ENCODE assay signal across 1 cellular context in genomic region chr11:75319035-75319877, GRCh38.
TF ChIP-seq lines count a peak whose summit lies in the region.

No MANE protein-coding gene starts in this region.

TF ChIP-seq in H1, 55 proteins besides CTCF, POLR2A, EP300 and RAD21:
- TF ChIP-seq BRCA1 (IDR thresholded peaks at IDR 0.05; ENCODE audit: low read depth, low read length) (no peak), MAX (IDR thresholded peaks at IDR 0.05) (no peak), USF2 (IDR thresholded peaks at IDR 0.05; ENCODE audit: low read length) (no peak), CREB1 (IDR thresholded peaks at IDR 0.05) (no peak), HDAC6 (IDR thresholded peaks at IDR 0.05; ENCODE audit: low read depth, low read length) (no peak), HDAC2 (IDR thresholded peaks at IDR 0.05; ENCODE audit: borderline replicate concordance in 1 of 2, low read depth in 2 of 2, low read length in 2 of 2) (no peak), JUN (IDR thresholded peaks at IDR 0.05; ENCODE audit: low read depth, low read length) (no peak), SP2 (IDR thresholded peaks at IDR 0.05; ENCODE audit: low read length) (no peak), RNF2 (IDR thresholded peaks at IDR 0.05; ENCODE audit: borderline replicate concordance, low read depth, low read length, missing control alignments, poor library complexity, severe bottlenecking) (no peak), POLR2AphosphoS5 (IDR thresholded peaks at IDR 0.05; ENCODE audit: low read depth, low read length) (no peak), SP1 (IDR thresholded peaks at IDR 0.05; ENCODE audit: low read depth, low read length) (no peak), GABPA (IDR thresholded peaks at IDR 0.05; ENCODE audit: borderline replicate concordance, insufficient read depth, low read length) (no peak), CBX8 (IDR thresholded peaks at IDR 0.05; ENCODE audit: borderline replicate concordance, low read depth, low read length) (no peak), TBP (IDR thresholded peaks at IDR 0.05; ENCODE audit: low read depth, low read length) (no peak), SIN3A (conservative IDR thresholded peaks at IDR 0.05 in 1 of 2, IDR thresholded peaks at IDR 0.05 in 1 of 2; ENCODE audit: low read depth in 1 of 2, low read length in 2 of 2) (no peak), SAP30 (IDR thresholded peaks at IDR 0.05; ENCODE audit: insufficient read depth, insufficient replicate concordance, low read length) (no peak), MAFK (IDR thresholded peaks at IDR 0.05; ENCODE audit: low read depth, low read length) (no peak), SIRT6 (IDR thresholded peaks at IDR 0.05; ENCODE audit: low read length) (no peak)
